Comparison of ENCODE assay signal across 1 cellular context in genomic region chr10:31290386-31290785, GRCh38.
TF ChIP-seq lines count a peak whose summit lies in the region.

No MANE protein-coding gene starts in this region.

TF ChIP-seq in IMR-90, 13 proteins besides CTCF, POLR2A, EP300 and RAD21 (continued from another document):
- TF ChIP-seq, protein P1, sequence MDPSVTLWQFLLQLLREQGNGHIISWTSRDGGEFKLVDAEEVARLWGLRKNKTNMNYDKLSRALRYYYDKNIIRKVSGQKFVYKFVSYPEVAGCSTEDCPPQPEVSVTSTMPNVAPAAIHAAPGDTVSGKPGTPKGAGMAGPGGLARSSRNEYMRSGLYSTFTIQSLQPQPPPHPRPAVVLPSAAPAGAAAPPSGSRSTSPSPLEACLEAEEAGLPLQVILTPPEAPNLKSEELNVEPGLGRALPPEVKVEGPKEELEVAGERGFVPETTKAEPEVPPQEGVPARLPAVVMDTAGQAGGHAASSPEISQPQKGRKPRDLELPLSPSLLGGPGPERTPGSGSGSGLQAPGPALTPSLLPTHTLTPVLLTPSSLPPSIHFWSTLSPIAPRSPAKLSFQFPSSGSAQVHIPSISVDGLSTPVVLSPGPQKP (IDR thresholded peaks at IDR 0.05; ENCODE audit: borderline replicate concordance, low read depth, low read length) = no peak
- TF ChIP-seq MAFK (IDR thresholded peaks at IDR 0.05; ENCODE audit: low read depth, low read length) (no peak), NFE2L2 (IDR thresholded peaks at IDR 0.05; ENCODE audit: low read depth, low read length) (no peak)
